Comparison of ENCODE assay signal across 9 cellular contexts in the genomic region with DNA sequence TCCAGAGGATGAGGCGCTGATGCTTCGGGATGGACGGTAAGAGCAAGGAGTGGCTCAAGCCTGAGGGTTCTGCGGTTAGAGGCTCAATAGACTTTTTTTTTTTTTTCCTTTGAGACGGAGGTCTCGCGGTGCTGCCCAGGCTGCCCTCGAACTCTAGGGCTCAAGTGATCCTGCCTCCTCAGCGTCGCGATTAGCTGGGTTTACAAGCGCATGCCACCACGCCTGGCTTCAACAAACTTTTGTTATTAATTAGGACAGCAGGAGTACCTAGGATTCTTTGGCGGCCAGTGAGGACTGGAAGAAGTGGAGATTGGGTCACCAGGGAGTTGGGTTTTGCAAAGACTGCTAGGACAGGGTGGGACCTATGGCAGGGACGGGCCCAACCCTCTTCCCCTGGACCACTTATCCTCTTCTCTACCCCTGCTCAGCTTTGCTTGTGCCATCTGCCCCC. TPM values are rescaled to one million over a fixed set of nuclear protein-coding genes. Genes with fewer than 3 reads are reported as not detected.
DNase-seq lines count a peak whose midpoint lies in the region; ATAC-seq and TF ChIP-seq lines count a peak whose summit lies in the region.
"Had no signal": no experiment of that assay in that cellular context is flagged by ENCODE, and none has a peak within 500 bp of the region (broad histone marks: within the 10 kb centered on the region; RNA-seq: fewer than 3 reads in every experiment).

No MANE protein-coding gene starts in this region.

- H3K27ac ChIP-seq in OCI-LY3 (ENCODE audit: low read length): peak overlapping the region; percentile 71

- H3K4me1 ChIP-seq in OCI-LY3 (ENCODE audit: low read length) (peaks cover 17% of the 10 kb centered on the region), mononuclear cell (ENCODE audit: insufficient read depth, low read length) (peaks cover 28% of the 10 kb centered on the region)

- no peaks in the 10 kb centered on the region for H3K27me3 ChIP-seq in OCI-LY3 (ENCODE audit: low read depth, low read length)
- H3K27me3 ChIP-seq in mononuclear cell (ENCODE audit: insufficient read depth, low read length): no peaks in the 10 kb centered on the region

- H3K36me3 Mint-ChIP-seq in activated CD4-positive, alpha-beta T cell treated with anti-CD3 and anti-CD28 coated beads, Interleukin-2, amount 10 ng/mL, durations not matched to agents 7 days and 5 days (ENCODE audit: low read depth): peaks cover 66% of the 10 kb centered on the region

- no peaks in the 10 kb centered on the region for H3K9me3 Mint-ChIP-seq in activated CD4-positive, alpha-beta T cell treated with anti-CD3 and anti-CD28 coated beads, Interleukin-2, amount 10 ng/mL, durations not matched to agents 7 days and 5 days

- peak overlapping the region; percentile 93 for H3K4me3 Mint-ChIP-seq in activated CD4-positive, alpha-beta T cell treated with anti-CD3 and anti-CD28 coated beads, Interleukin-2, amount 10 ng/mL, durations not matched to agents 7 days and 5 days

- H3K4me3 ChIP-seq in OCI-LY3 (ENCODE audit: low read length) (peak overlapping the region; percentile 95), mononuclear cell (ENCODE audit: low read length) (peak overlapping the region; percentile 74)

- H3K9me3 ChIP-seq in OCI-LY3 (ENCODE audit: insufficient read depth, low read length) (no peaks in the 10 kb centered on the region), mononuclear cell (ENCODE audit: low read depth, low read length) (no peaks in the 10 kb centered on the region)

- no peaks in the 10 kb centered on the region for H3K27me3 Mint-ChIP-seq in activated CD4-positive, alpha-beta T cell treated with anti-CD3 and anti-CD28 coated beads, Interleukin-2, amount 10 ng/mL, durations not matched to agents 7 days and 5 days

- H3K36me3 ChIP-seq in OCI-LY3 (replicated peaks; ENCODE audit: low read depth, low read length): peaks cover 22% of the 10 kb centered on the region

- peak overlapping the region; percentile 92 for H3K27ac Mint-ChIP-seq in activated CD4-positive, alpha-beta T cell treated with anti-CD3 and anti-CD28 coated beads, Interleukin-2, amount 10 ng/mL, durations not matched to agents 7 days and 5 days

- H3K79me2 ChIP-seq in OCI-LY3 (ENCODE audit: low read length): peaks cover 26% of the 10 kb centered on the region

- ATAC-seq in HG02840 (IDR thresholded peaks at IDR 0.05; ENCODE audit: low FRiP score, unreplicated experiment): no peak

- CTCF ChIA-PET in activated CD4-positive, alpha-beta T cell treated with anti-CD3 and anti-CD28 coated beads, Interleukin-2, amount 10 ng/mL, durations not matched to agents 7 days and 5 days (lab: Charles Lee): interaction anchor here (0.6 to 3.4 kb wide), 4 partner anchors 10 to 582 kb away, joined by 3 to 13 read pairs (median 4); a partner anchor contains a TSS
- CTCF ChIA-PET in GM10248 (lab: Yijun Ruan, JAX): interaction anchor here (1.5 to 3.6 kb wide), 4 partner anchors 10 to 142 kb away, joined by 3 to 16 read pairs (median 3); a partner anchor contains a TSS

- peak overlapping the region; percentile 89 for H2AFZ ChIP-seq in OCI-LY3 (ENCODE audit: low read depth, low read length)

- H3K9ac ChIP-seq in OCI-LY3 (ENCODE audit: low read length): peak overlapping the region; percentile 96

- peaks cover 57% of the 10 kb centered on the region for H3K4me1 Mint-ChIP-seq in activated CD4-positive, alpha-beta T cell treated with anti-CD3 and anti-CD28 coated beads, Interleukin-2, amount 10 ng/mL, durations not matched to agents 7 days and 5 days

- DNase-seq in activated CD4-positive, alpha-beta T cell treated with anti-CD3 and anti-CD28 coated beads, Interleukin-2, amount 10 ng/mL, durations not matched to agents 7 days and 5 days: no peak
- DNase-seq in activated CD4-positive, alpha-beta T cell treated with anti-CD3 and anti-CD28 coated beads for 1 hour: no peak
- DNase-seq in dedifferentiated amniotic fluid mesenchymal stem cell (ENCODE audit: extremely low spot score): peak; percentile 44
- no peak for DNase-seq in GM10248 (ENCODE audit: extremely low spot score)
- no peak for DNase-seq in T1000 (lab: John Stamatoyannopoulos, UW)

- no peaks in the 10 kb centered on the region for H4K20me1 ChIP-seq in OCI-LY3 (ENCODE audit: insufficient read depth, low read length)

- POLR2A ChIA-PET in activated CD4-positive, alpha-beta T cell treated with anti-CD3 and anti-CD28 coated beads, Interleukin-2, amount 10 ng/mL, durations not matched to agents 7 days and 5 days (lab: Charles Lee): interaction anchor here (0.9 kb wide), 1 partner anchor 10 kb away, joined by 3 read pairs; a partner anchor contains a TSS
- POLR2A ChIA-PET in GM10248 (lab: Yijun Ruan, JAX): interaction anchor here (0.6 kb wide), 1 partner anchor 103 kb away, joined by 3 read pairs; no protein-coding TSS in a partner anchor

- peak overlapping the region; percentile 84 for H3K4me2 ChIP-seq in OCI-LY3 (ENCODE audit: low read length)

- TF ChIP-seq CTCF in OCI-LY3 (IDR thresholded peaks at IDR 0.05; ENCODE audit: low read depth, low read length) (no peak), GM10248 (IDR thresholded peaks at IDR 0.05; ENCODE audit: control extremely low read depth, extremely low read depth, low read depth, missing control alignments) (no peak)

RNA-seq across cellular contexts. Expression of a gene that starts 0.6 kb away (rescaled TPM):
- total RNA-seq in activated CD4-positive, alpha-beta T cell treated with anti-CD3 and anti-CD28 coated beads, Interleukin-2, amount 10 ng/mL, durations not matched to agents 7 days and 5 days: 10 to 100 TPM; 63.7 to 70.9 TPM
- 41.6 TPM for total RNA-seq in mononuclear cell

RNA-seq across cellular contexts. Expression of a gene that starts 0.8 kb away (rescaled TPM):
- 1 to 10 TPM; 4.0 to 4.9 TPM for total RNA-seq in activated CD4-positive, alpha-beta T cell treated with anti-CD3 and anti-CD28 coated beads, Interleukin-2, amount 10 ng/mL, durations not matched to agents 7 days and 5 days
- total RNA-seq in mononuclear cell: 1.3 TPM

RNA-seq across cellular contexts. Expression of a gene that starts 9.2 kb away (rescaled TPM):
- total RNA-seq in activated CD4-positive, alpha-beta T cell treated with anti-CD3 and anti-CD28 coated beads, Interleukin-2, amount 10 ng/mL, durations not matched to agents 7 days and 5 days: 1 to 10 TPM; 2.0 to 2.7 TPM
- total RNA-seq in mononuclear cell: not detected
- total RNA-seq: pulmonary artery endothelial cell had no signal

RNA-seq across cellular contexts. Expression of a gene that starts 10.1 kb away (rescaled TPM):
- 10 to 100 TPM; 33.7 to 38.4 TPM for total RNA-seq in activated CD4-positive, alpha-beta T cell treated with anti-CD3 and anti-CD28 coated beads, Interleukin-2, amount 10 ng/mL, durations not matched to agents 7 days and 5 days
- total RNA-seq in mononuclear cell: 4.6 TPM

RNA-seq across cellular contexts. Expression of a gene that starts 20.1 kb away (rescaled TPM):
- 1 to 10 TPM; 3.8 TPM for total RNA-seq in activated CD4-positive, alpha-beta T cell treated with anti-CD3 and anti-CD28 coated beads, Interleukin-2, amount 10 ng/mL, durations not matched to agents 7 days and 5 days
- 0.52 TPM for total RNA-seq in mononuclear cell
